3 cellular contexts compared by ENCODE assay signal in genomic region chr7:43865277-43865676, GRCh38.
A peak's percentile ranks its signal among the peaks of the same experiment; 100 is the strongest.
TF ChIP-seq lines count a peak whose summit lies in the region.

No MANE protein-coding gene starts in this region.

TF ChIP-seq in A549, 52 proteins besides CTCF, POLR2A, EP300 and RAD21:
- peak; percentile 70; the same call in 1 of the 2 replicates for TF ChIP-seq ESRRA (IDR thresholded peaks at IDR 0.05; ENCODE audit: borderline replicate concordance, low read length)
- TF ChIP-seq NPAS2 (CRISPR knock-in tag; IDR thresholded peaks at IDR 0.05; ENCODE audit: borderline replicate concordance) = no peak
- TF ChIP-seq HOXB13 (CRISPR knock-in tag; IDR thresholded peaks at IDR 0.05; ENCODE audit: low read depth) = no peak
- TF ChIP-seq FOXS1 (CRISPR knock-in tag; IDR thresholded peaks at IDR 0.05) = no peak
- TF ChIP-seq CBX2 (IDR thresholded peaks at IDR 0.05; ENCODE audit: borderline replicate concordance, low read depth) = no peak
- no peak for TF ChIP-seq HOXA7 (CRISPR knock-in tag; IDR thresholded peaks at IDR 0.05)
- no peak for TF ChIP-seq HMGXB4 (CRISPR knock-in tag; IDR thresholded peaks at IDR 0.05; ENCODE audit: borderline replicate concordance)
- TF ChIP-seq ATOH8 (CRISPR knock-in tag; IDR thresholded peaks at IDR 0.05; ENCODE audit: low read depth) = no peak

TF ChIP-seq in HEK293, 187 proteins besides CTCF, POLR2A, EP300 and RAD21:
- TF ChIP-seq PRDM1 (tag by site-specific recombination; IDR thresholded peaks at IDR 0.05) (no peak), BCL11B (tag by site-specific recombination; IDR thresholded peaks at IDR 0.05; ENCODE audit: low read depth) (peak; percentile 88)

TF ChIP-seq in K562, 482 proteins besides CTCF, POLR2A, EP300 and RAD21:
- TF ChIP-seq PRMT5 (CRISPR knock-in tag; IDR thresholded peaks at IDR 0.05) (no peak), NR2C1 (IDR thresholded peaks at IDR 0.05) (peak; percentile 74), NR2C1 (tag; IDR thresholded peaks at IDR 0.05) (peak; percentile 69), DACH1 (IDR thresholded peaks at IDR 0.05; ENCODE audit: partially characterized antibody) (no peak), ESRRA (IDR thresholded peaks at IDR 0.05; ENCODE audit: borderline replicate concordance, low read depth) (peak; percentile 92), NR2C2 (CRISPR knock-in tag; IDR thresholded peaks at IDR 0.05) (peak; percentile 50; the same call in 1 of the 2 replicates), NR2C2 (tag; IDR thresholded peaks at IDR 0.05) (peak; percentile 18; the same call in 1 of the 2 replicates), RFX1 (IDR thresholded peaks at IDR 0.05) (no peak), ZKSCAN8 (CRISPR knock-in tag; IDR thresholded peaks at IDR 0.05) (no peak), ZNF57 (CRISPR knock-in tag; IDR thresholded peaks at IDR 0.05) (no peak), TRIM24 (IDR thresholded peaks at IDR 0.05) (peak; percentile 15 to 27; a peak in 2 of 4 replicates)
- TF ChIP-seq, protein P1, sequence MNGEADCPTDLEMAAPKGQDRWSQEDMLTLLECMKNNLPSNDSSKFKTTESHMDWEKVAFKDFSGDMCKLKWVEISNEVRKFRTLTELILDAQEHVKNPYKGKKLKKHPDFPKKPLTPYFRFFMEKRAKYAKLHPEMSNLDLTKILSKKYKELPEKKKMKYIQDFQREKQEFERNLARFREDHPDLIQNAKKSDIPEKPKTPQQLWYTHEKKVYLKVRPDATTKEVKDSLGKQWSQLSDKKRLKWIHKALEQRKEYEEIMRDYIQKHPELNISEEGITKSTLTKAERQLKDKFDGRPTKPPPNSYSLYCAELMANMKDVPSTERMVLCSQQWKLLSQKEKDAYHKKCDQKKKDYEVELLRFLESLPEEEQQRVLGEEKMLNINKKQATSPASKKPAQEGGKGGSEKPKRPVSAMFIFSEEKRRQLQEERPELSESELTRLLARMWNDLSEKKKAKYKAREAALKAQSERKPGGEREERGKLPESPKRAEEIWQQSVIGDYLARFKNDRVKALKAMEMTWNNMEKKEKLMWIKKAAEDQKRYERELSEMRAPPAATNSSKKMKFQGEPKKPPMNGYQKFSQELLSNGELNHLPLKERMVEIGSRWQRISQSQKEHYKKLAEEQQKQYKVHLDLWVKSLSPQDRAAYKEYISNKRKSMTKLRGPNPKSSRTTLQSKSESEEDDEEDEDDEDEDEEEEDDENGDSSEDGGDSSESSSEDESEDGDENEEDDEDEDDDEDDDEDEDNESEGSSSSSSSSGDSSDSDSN (IDR thresholded peaks at IDR 0.05; ENCODE audit: borderline replicate concordance in 1 of 2, low read depth in 2 of 2, low read length in 2 of 2) = no peak
